1 cellular context compared by ENCODE assay signal in the genomic region with DNA sequence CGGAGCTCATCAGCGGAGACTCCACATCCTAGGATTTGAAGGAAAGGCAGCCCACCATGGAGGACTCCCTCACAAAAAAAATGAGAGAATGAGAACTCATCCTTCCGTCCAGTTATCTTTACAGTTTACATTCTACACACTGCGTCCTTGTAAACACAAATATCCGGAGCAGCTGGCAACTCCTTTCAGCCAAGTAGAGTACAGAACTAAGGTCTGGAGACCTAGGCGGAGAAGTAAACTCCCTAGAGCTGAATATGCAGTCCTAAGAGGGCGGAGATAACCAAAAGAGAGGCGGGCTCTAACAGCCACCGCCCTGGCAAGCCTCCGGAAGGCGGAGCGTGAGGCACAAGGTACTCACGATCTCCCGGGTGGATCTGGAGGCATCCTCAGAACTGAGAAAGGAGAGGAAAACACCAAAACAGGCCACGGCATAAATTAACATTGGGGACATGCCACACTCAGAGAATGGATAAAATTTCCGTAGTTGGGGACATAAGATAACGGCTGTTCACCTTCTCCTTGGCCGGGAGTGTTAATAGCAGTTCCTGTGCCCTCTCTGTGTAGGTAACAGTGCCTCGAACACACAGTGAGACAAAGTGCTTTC.
A peak's percentile ranks its signal among the peaks of the same experiment; 100 is the strongest.
TF ChIP-seq lines count a peak whose summit lies in the region.

No MANE protein-coding gene starts in this region.

TF ChIP-seq in H1, 55 proteins besides CTCF, POLR2A, EP300 and RAD21:
- TF ChIP-seq TAF7 (optimal IDR thresholded peaks at IDR 0.05; ENCODE audit: borderline replicate concordance, low read depth, low read length) (peak; percentile 86), SIN3A (conservative IDR thresholded peaks at IDR 0.05 in 1 of 2, IDR thresholded peaks at IDR 0.05 in 1 of 2; ENCODE audit: low read depth in 1 of 2, low read length in 2 of 2) (0 out of 4 replicates have a peak, but pooled peaks of 1 of the 2 experiments have one; percentile 6), SP1 (IDR thresholded peaks at IDR 0.05; ENCODE audit: low read depth, low read length) (no peak), TBP (IDR thresholded peaks at IDR 0.05; ENCODE audit: low read depth, low read length) (no peak), PHF8 (conservative IDR thresholded peaks at IDR 0.05; ENCODE audit: low read depth, low read length) (no peak), ASH2L (IDR thresholded peaks at IDR 0.05; ENCODE audit: low read length) (peak; percentile 52), HDAC2 (IDR thresholded peaks at IDR 0.05; ENCODE audit: borderline replicate concordance in 1 of 2, low read depth in 2 of 2, low read length in 2 of 2) (0 out of 4 replicates have a peak, but pooled peaks of 1 of the 2 experiments have one; percentile 35)
- TF ChIP-seq, protein P1, sequence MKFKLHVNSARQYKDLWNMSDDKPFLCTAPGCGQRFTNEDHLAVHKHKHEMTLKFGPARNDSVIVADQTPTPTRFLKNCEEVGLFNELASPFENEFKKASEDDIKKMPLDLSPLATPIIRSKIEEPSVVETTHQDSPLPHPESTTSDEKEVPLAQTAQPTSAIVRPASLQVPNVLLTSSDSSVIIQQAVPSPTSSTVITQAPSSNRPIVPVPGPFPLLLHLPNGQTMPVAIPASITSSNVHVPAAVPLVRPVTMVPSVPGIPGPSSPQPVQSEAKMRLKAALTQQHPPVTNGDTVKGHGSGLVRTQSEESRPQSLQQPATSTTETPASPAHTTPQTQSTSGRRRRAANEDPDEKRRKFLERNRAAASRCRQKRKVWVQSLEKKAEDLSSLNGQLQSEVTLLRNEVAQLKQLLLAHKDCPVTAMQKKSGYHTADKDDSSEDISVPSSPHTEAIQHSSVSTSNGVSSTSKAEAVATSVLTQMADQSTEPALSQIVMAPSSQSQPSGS (IDR thresholded peaks at IDR 0.05; ENCODE audit: low read length): peak; percentile 76
